Comparison of ENCODE assay signal across 1 cellular context in the genomic region with DNA sequence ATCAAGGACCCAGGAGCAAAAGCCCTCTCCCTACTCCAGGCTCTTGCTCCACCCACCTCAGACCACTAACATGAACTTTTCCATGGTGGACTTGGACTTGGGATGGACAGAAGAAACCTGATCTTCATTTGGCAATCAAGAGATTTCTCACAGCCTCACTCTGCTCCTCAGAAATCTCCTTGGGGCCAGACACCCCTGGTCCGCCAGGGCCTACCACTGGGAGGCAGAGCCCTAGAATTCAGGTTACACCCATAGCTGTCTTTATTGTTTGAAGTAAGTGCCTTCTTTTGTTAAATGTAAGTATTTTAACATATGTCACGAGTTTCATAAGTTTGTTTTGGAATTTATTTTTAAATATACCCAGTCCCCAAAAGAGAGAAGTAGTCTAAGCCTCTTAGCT.
TF ChIP-seq lines count a peak whose summit lies in the region.

No MANE protein-coding gene starts in this region.

TF ChIP-seq in K562, 482 proteins besides CTCF, POLR2A, EP300 and RAD21:
- TF ChIP-seq ZNF41 (CRISPR knock-in tag; conservative IDR thresholded peaks at IDR 0.05) = no peak
- TF ChIP-seq, protein P1, sequence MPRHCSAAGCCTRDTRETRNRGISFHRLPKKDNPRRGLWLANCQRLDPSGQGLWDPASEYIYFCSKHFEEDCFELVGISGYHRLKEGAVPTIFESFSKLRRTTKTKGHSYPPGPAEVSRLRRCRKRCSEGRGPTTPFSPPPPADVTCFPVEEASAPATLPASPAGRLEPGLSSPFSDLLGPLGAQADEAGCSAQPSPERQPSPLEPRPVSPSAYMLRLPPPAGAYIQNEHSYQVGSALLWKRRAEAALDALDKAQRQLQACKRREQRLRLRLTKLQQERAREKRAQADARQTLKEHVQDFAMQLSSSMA (CRISPR knock-in tag; IDR thresholded peaks at IDR 0.05) = no peak
- no peak for TF ChIP-seq CHD4 (IDR thresholded peaks at IDR 0.05; ENCODE audit: insufficient read depth, insufficient replicate concordance, low read depth, low read length, poor library complexity, severe bottlenecking)
- no peak for TF ChIP-seq SNRNP70 (optimal IDR thresholded peaks at IDR 0.05; ENCODE audit: low read depth, low read length)
- no peak for TF ChIP-seq ZNF239 (CRISPR knock-in tag; IDR thresholded peaks at IDR 0.05)
- no peak for TF ChIP-seq TGIF2 (CRISPR knock-in tag; IDR thresholded peaks at IDR 0.05)
- TF ChIP-seq KLF1 (tag; IDR thresholded peaks at IDR 0.05) = no peak
- TF ChIP-seq, protein P2, sequence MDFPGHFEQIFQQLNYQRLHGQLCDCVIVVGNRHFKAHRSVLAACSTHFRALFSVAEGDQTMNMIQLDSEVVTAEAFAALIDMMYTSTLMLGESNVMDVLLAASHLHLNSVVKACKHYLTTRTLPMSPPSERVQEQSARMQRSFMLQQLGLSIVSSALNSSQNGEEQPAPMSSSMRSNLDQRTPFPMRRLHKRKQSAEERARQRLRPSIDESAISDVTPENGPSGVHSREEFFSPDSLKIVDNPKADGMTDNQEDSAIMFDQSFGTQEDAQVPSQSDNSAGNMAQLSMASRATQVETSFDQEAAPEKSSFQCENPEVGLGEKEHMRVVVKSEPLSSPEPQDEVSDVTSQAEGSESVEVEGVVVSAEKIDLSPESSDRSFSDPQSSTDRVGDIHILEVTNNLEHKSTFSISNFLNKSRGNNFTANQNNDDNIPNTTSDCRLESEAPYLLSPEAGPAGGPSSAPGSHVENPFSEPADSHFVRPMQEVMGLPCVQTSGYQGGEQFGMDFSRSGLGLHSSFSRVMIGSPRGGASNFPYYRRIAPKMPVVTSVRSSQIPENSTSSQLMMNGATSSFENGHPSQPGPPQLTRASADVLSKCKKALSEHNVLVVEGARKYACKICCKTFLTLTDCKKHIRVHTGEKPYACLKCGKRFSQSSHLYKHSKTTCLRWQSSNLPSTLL (IDR thresholded peaks at IDR 0.05) = no peak
- no peak for TF ChIP-seq ZNF124 (CRISPR knock-in tag; IDR thresholded peaks at IDR 0.05)
- TF ChIP-seq PHF21A (IDR thresholded peaks at IDR 0.05; ENCODE audit: borderline replicate concordance, low read depth) = no peak
- TF ChIP-seq POLR2G (IDR thresholded peaks at IDR 0.05; ENCODE audit: low read depth, low read length) = no peak
- TF ChIP-seq ZNF75A (CRISPR knock-in tag; IDR thresholded peaks at IDR 0.05) = no peak
